8 cellular contexts compared by ENCODE assay signal in the genomic region with DNA sequence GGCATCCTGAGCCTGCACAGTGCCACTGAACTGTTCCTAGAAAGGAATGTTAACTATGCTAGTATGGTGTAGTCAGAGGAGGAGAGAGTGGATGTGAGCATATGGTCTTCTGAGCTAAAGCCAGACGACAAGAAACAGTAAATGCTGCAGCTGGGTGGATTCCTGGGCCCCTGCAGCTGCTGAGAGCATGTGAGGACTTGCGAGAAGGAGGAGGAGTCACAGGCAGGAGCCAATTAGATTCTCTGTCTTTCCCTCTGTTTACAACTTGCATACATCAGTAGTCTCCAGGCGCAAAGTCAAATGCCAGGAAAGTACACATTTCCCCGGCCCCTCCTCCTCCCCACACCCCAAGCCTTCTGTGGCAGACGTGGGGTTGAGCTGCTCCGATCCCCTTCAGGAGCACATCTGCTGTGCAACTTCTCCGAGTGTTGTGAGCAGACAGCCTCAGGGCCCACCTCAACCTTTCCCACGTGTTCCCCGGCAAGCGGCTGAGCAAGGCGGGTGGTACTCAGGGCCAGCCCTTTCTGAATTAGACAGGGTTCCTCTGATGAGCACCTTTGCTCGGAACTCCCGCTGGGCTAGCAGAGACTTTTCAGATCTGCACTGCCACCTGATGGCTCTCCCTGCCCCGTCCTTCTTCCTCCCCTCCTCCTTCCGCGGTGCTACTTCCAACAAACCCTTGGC.
A peak's percentile ranks its signal among the peaks of the same experiment; 100 is the strongest.
DNase-seq lines count a peak whose midpoint lies in the region; ATAC-seq and TF ChIP-seq lines count a peak whose summit lies in the region.

No MANE protein-coding gene starts in this region.

- peak; percentile 39 for ATAC-seq in HG02763 (IDR thresholded peaks at IDR 0.05; ENCODE audit: unreplicated experiment)

- 33% methylated on average over 15 of the region's 16 CpGs for WGBS in suprapubic skin

- H3K27ac ChIP-seq in suprapubic skin: no peak overlapping the region

- no peak overlapping the region for H3K9ac ChIP-seq in NT2/D1 (ENCODE audit: insufficient read length, low read depth)

- peak; percentile 52 for DNase-seq in DMS53 treated with DMSO at 0.1 percent for 48 hours (lab: John Stamatoyannopoulos, UW; ENCODE audit: unreplicated experiment)
- peak; percentile 43 for DNase-seq in NT2/D1 (ENCODE audit: low read depth, low spot score)
- peak in 47 of 58 donors; percentile 0 to 44 (median 14) for DNase-seq in anterior cingulate cortex (lab: John Stamatoyannopoulos, UW)
- DNase-seq in iPS-NIHi11 (ENCODE audit: low spot score): peak; percentile 33
- DNase-seq in stimulated activated CD4-positive, alpha-beta T cell treated with anti-CD3 and anti-CD28 coated beads, Interleukin-2, amount 100 ng/mL, for 24 hours: peak; percentile 13 to 20
- no peak for DNase-seq in suprapubic skin (ENCODE audit: low spot score in 2 of 2)
- DNase-seq in GM19240 (ENCODE audit: insufficient read length, low spot score): no peak

- H3K36me3 ChIP-seq in NT2/D1 (ENCODE audit: insufficient read depth, insufficient read length, low read length) (no peaks in the 10 kb centered on the region), suprapubic skin (no peaks in the 10 kb centered on the region)

- no peaks in the 10 kb centered on the region for H3K9me3 ChIP-seq in NT2/D1 (ENCODE audit: insufficient read depth, low read length)
- no peaks in the 10 kb centered on the region for H3K9me3 ChIP-seq in suprapubic skin

- TF ChIP-seq POLR2A in suprapubic skin (IDR thresholded peaks at IDR 0.05): no peak

- TF ChIP-seq CTCF in suprapubic skin (IDR thresholded peaks at IDR 0.05): no peak

- H3K4me3 ChIP-seq in NT2/D1 (ENCODE audit: insufficient read length, low read depth) (no peak overlapping the region), suprapubic skin (no peak overlapping the region)

- no peak for TF ChIP-seq EP300 in suprapubic skin (IDR thresholded peaks at IDR 0.05)

- peaks cover 22% of the 10 kb centered on the region for H3K4me1 ChIP-seq in NT2/D1 (ENCODE audit: insufficient read depth, insufficient read length)
- H3K4me1 ChIP-seq in suprapubic skin: peaks cover 24% of the 10 kb centered on the region

- H3K27me3 ChIP-seq in NT2/D1 (ENCODE audit: insufficient read depth, insufficient read length) (no peaks in the 10 kb centered on the region), suprapubic skin (no peaks in the 10 kb centered on the region)

Comparison
In these comparisons a context has a peak if more than half of its experiments do, and no peak if none do; other contexts are left out.
1. DNase-seq: peak in DMS53 treated with DMSO at 0.1 percent for 48 hours (single experiment), NT2/D1 (single experiment), anterior cingulate cortex (47 of 58), iPS-NIHi11 (single experiment) and stimulated activated CD4-positive, alpha-beta T cell treated with anti-CD3 and anti-CD28 coated beads, Interleukin-2, amount 100 ng/mL, for 24 hours (2 of 2); none in suprapubic skin (0 of 2) and GM19240 (single experiment).